Comparison of ENCODE assay signal across 1 cellular context in genomic region chr12:21438643-21439042, GRCh38.
TF ChIP-seq lines count a peak whose summit lies in the region.

No MANE protein-coding gene starts in this region.

TF ChIP-seq in HCT116, 20 proteins besides CTCF, POLR2A, EP300 and RAD21 (continued from another document):
- TF ChIP-seq REST (IDR thresholded peaks at IDR 0.05; ENCODE audit: low read depth) (no peak), JUND (IDR thresholded peaks at IDR 0.05) (no peak)
